3 cellular contexts compared by ENCODE assay signal in genomic region chr7:135001390-135002165, GRCh38.
A peak's percentile ranks its signal among the peaks of the same experiment; 100 is the strongest.
TF ChIP-seq lines count a peak whose summit lies in the region.

No MANE protein-coding gene starts in this region.

TF ChIP-seq in IMR-90, 13 proteins besides CTCF, POLR2A, EP300 and RAD21:
- TF ChIP-seq ELK1 (IDR thresholded peaks at IDR 0.05; ENCODE audit: borderline replicate concordance, low read depth, low read length) (no peak), RFX5 (IDR thresholded peaks at IDR 0.05; ENCODE audit: low read depth, low read length) (no peak), USF2 (IDR thresholded peaks at IDR 0.05; ENCODE audit: low read depth, low read length) (no peak), CEBPB (IDR thresholded peaks at IDR 0.05; ENCODE audit: low read depth, low read length) (peak; percentile 23; the same call in 1 of the 2 replicates), RCOR1 (IDR thresholded peaks at IDR 0.05; ENCODE audit: insufficient replicate concordance, low read length) (no peak), MAFK (IDR thresholded peaks at IDR 0.05; ENCODE audit: low read depth, low read length) (no peak), MAZ (IDR thresholded peaks at IDR 0.05; ENCODE audit: borderline replicate concordance, low read depth, low read length) (no peak), SMC3 (IDR thresholded peaks at IDR 0.05; ENCODE audit: low read depth, low read length) (no peak)

TF ChIP-seq in K562, 482 proteins besides CTCF, POLR2A, EP300 and RAD21:
- TF ChIP-seq CEBPB (tag; IDR thresholded peaks at IDR 0.05): peak; percentile 69
- TF ChIP-seq NFE2 (IDR thresholded peaks at IDR 0.05; ENCODE audit: low read depth): no peak

TF ChIP-seq in HepG2, 621 proteins besides CTCF, POLR2A, EP300 and RAD21:
- TF ChIP-seq SSRP1 (CRISPR knock-in tag; IDR thresholded peaks at IDR 0.05): 0 out of 2 replicates have a peak, but pooled peaks have one; percentile 43
- 0 out of 2 replicates have a peak, but pooled peaks have one; percentile 7 for TF ChIP-seq CEBPB (IDR thresholded peaks at IDR 0.05; ENCODE audit: borderline replicate concordance, low read depth, low read length)
- no peak for TF ChIP-seq LBX2 (CRISPR knock-in tag; IDR thresholded peaks at IDR 0.05; ENCODE audit: borderline replicate concordance)
- TF ChIP-seq SOX13 (IDR thresholded peaks at IDR 0.05): no peak
- peak in 1 of 2 experiments; percentile 46; a peak in 2 of 4 replicates for TF ChIP-seq SOX13 (CRISPR knock-in tag; conservative IDR thresholded peaks at IDR 0.05 in 1 of 2, IDR thresholded peaks at IDR 0.05 in 1 of 2)
- TF ChIP-seq ZFAT (CRISPR knock-in tag; conservative IDR thresholded peaks at IDR 0.05): no peak
- no peak for TF ChIP-seq HOXA7 (CRISPR knock-in tag; IDR thresholded peaks at IDR 0.05)
- TF ChIP-seq BCL6 (CRISPR knock-in tag; IDR thresholded peaks at IDR 0.05): peak; percentile 21; the same call in 1 of the 2 replicates
